10 cellular contexts compared by ENCODE assay signal in the genomic region with DNA sequence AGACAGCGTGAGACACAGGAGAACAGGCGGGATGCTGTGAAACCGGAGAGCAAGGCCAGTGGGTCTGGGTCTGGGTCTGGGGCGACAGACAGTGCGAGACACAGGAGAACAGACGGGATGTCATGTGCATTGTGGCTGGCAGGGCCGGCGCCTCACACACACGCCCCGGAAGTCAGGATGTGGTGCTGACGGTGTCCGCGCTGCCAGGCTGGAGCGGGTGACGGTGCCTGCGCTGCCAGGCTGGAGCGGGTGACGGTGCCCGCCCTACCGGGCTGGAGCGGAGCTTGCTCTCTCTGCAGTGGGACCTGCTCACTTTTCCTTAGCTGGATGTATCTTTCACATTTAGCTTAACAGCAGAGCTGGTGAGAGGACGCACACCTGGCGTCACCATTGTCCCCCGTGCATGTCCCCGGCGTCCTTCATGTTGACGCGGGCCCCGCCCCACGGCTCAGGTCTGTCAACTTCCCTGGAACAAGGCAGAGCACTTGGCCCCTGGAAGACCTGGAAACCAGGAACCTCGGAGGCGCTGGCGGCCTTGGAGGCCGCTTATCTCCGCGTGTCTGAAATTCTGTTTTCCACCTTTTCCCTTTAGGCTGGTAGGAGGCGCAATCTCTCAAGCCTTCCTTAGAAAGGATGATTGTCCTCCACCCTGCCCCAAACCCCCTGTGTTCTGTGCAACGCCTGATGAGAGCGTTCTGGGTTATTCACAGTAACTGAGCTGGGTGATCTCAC. TPM values are rescaled to one million over a fixed set of nuclear protein-coding genes. Genes with fewer than 3 reads are reported as not detected.
DNase-seq lines count a peak whose midpoint lies in the region; ATAC-seq, FAIRE-seq and TF ChIP-seq lines count a peak whose summit lies in the region.
"Had no signal": no experiment of that assay in that cellular context is flagged by ENCODE, and none has a peak within 500 bp of the region (broad histone marks: within the 10 kb centered on the region; RNA-seq: fewer than 3 reads in every experiment).

No MANE protein-coding gene starts in this region.

- H3K4me3 ChIP-seq in pancreas (peak overlapping the region in 2 of 4 donors; percentile 14 to 22), upper lobe of right lung (no peak overlapping the region)

- peak overlapping the region; percentile 93 for H3K27ac Mint-ChIP-seq in activated naive CD4-positive, alpha-beta T cell treated with anti-CD3 and anti-CD28 coated beads, Interleukin-2, amount 10 ng/mL, durations not matched to agents 7 days and 5 days

- no peaks in the 10 kb centered on the region for H3K27me3 Mint-ChIP-seq in activated naive CD4-positive, alpha-beta T cell treated with anti-CD3 and anti-CD28 coated beads, Interleukin-2, amount 10 ng/mL, durations not matched to agents 7 days and 5 days

- H3K27me3 ChIP-seq in pancreas: no peaks in the 10 kb centered on the region
- H3K27me3 ChIP-seq in upper lobe of right lung: no peaks in the 10 kb centered on the region

- intact Hi-C loops in pancreas (cut with DNase I): no loop called here
- intact Hi-C loops in upper lobe of right lung (cut with DNase I): no loop called here

- WGBS in pancreas, 2 donors: 18 to 27% methylated on average over 39 of the region's 39 CpGs

- FAIRE-seq in pancreas (lab: Jason Lieb, UNC): no peak

- H3K27ac ChIP-seq in pancreas: peak overlapping the region; percentile 86 to 90 (median 89)
- peak overlapping the region; percentile 78 for H3K27ac ChIP-seq in upper lobe of right lung

- H3K4me1 ChIP-seq in pancreas: peaks cover 20 to 30% (median 26%) of the 10 kb centered on the region in 3 donors
- peaks cover 70% of the 10 kb centered on the region for H3K4me1 ChIP-seq in upper lobe of right lung

- H3K36me3 Mint-ChIP-seq in activated naive CD4-positive, alpha-beta T cell treated with anti-CD3 and anti-CD28 coated beads, Interleukin-2, amount 10 ng/mL, durations not matched to agents 7 days and 5 days: peaks cover 41% of the 10 kb centered on the region

- no peak for TF ChIP-seq CTCF in pancreas (IDR thresholded peaks at IDR 0.05)
- no peak for TF ChIP-seq CTCF in upper lobe of right lung (IDR thresholded peaks at IDR 0.05)

- DNase-seq in NCI-H748 (lab: John Stamatoyannopoulos, UW; ENCODE audit: unreplicated experiment) (peak; percentile 52), NCI-H748 treated with DMSO at 0.1 percent for 48 hours (lab: John Stamatoyannopoulos, UW) (no peak), pancreas (peak; percentile 85 to 96 (median 90)), upper lobe of right lung (peak; percentile 89), NK-92 (lab: John Stamatoyannopoulos, UW; ENCODE audit: unreplicated experiment) (no peak)
- DNase-seq in activated naive CD4-positive, alpha-beta T cell treated with anti-CD3 and anti-CD28 coated beads, Interleukin-2, amount 10 ng/mL, durations not matched to agents 7 days and 5 days: peak; percentile 87

- peak; percentile 86 to 92 (median 90) for ATAC-seq in pancreas
- ATAC-seq in upper lobe of right lung: peak; percentile 79
- ATAC-seq in GM18870 (IDR thresholded peaks at IDR 0.05; ENCODE audit: unreplicated experiment): no peak
- ATAC-seq in GM18861 (IDR thresholded peaks at IDR 0.05; ENCODE audit: unreplicated experiment): no peak

- peaks cover 84% of the 10 kb centered on the region for H3K4me1 Mint-ChIP-seq in activated naive CD4-positive, alpha-beta T cell treated with anti-CD3 and anti-CD28 coated beads, Interleukin-2, amount 10 ng/mL, durations not matched to agents 7 days and 5 days

- peak overlapping the region; percentile 71 for H3K4me3 Mint-ChIP-seq in activated naive CD4-positive, alpha-beta T cell treated with anti-CD3 and anti-CD28 coated beads, Interleukin-2, amount 10 ng/mL, durations not matched to agents 7 days and 5 days

- no peaks in the 10 kb centered on the region for H3K9me3 Mint-ChIP-seq in activated naive CD4-positive, alpha-beta T cell treated with anti-CD3 and anti-CD28 coated beads, Interleukin-2, amount 10 ng/mL, durations not matched to agents 7 days and 5 days

- CTCF ChIA-PET in activated naive CD4-positive, alpha-beta T cell treated with anti-CD3 and anti-CD28 coated beads, Interleukin-2, amount 10 ng/mL, durations not matched to agents 7 days and 5 days (lab: Charles Lee): interaction anchor here (2.0 kb wide), 1 partner anchor 19 kb away, joined by 7 read pairs; no protein-coding TSS in a partner anchor

- H3K36me3 ChIP-seq in pancreas: no peaks in the 10 kb centered on the region
- H3K36me3 ChIP-seq in upper lobe of right lung: no peaks in the 10 kb centered on the region

- H3K9me3 ChIP-seq in pancreas: no peaks in the 10 kb centered on the region
- H3K9me3 ChIP-seq in upper lobe of right lung: no peaks in the 10 kb centered on the region

RNA-seq across cellular contexts. Expression of a gene that starts 43.1 kb away (rescaled TPM):
- total RNA-seq in pancreas (not detected), upper lobe of right lung (5.6 TPM)
- under 1 TPM; 0.02 to 0.08 TPM for polyA plus RNA-seq in pancreas
- total RNA-seq: A673, mononuclear cell had no signal

Comparison
In these comparisons a context has a peak if more than half of its experiments do, and no peak if none do; other contexts are left out.
1. DNase-seq: peak in NCI-H748 (single experiment), activated naive CD4-positive, alpha-beta T cell treated with anti-CD3 and anti-CD28 coated beads, Interleukin-2, amount 10 ng/mL, durations not matched to agents 7 days and 5 days (single experiment), pancreas (6 of 6) and upper lobe of right lung (single experiment); none in NCI-H748 treated with DMSO at 0.1 percent for 48 hours (single experiment) and NK-92 (single experiment).
2. ATAC-seq: peak in pancreas (4 of 4) and upper lobe of right lung (single experiment); none in GM18870 (single experiment) and GM18861 (single experiment).